In genomic region chr4:122017296-122017695, GRCh38 we compare ENCODE assay signal across 20 cellular contexts.
"Had no signal": no experiment of that assay in that cellular context is flagged by ENCODE, and none has a peak within 500 bp of the region (broad histone marks: within the 10 kb centered on the region; RNA-seq: fewer than 3 reads in every experiment).

No MANE protein-coding gene starts in this region.

- H3K27ac Mint-ChIP-seq: activated CD4-positive, alpha-beta T cell treated with anti-CD3 and anti-CD28 coated beads, Interleukin-2, amount 10 ng/mL, durations not matched to agents 24 days and 14 days; activated naive CD8-positive, alpha-beta T cell; activated T-cell treated with anti-CD3 and anti-CD28 coated beads, Interleukin-2, amount 50 U/mL, for 72 hours; effector memory CD8-positive, alpha-beta T cell; immature natural killer cell; memory B cell; T-helper 2 cell treated with Interferon-gamma antibody and Interleukin-4, amounts not matched to agents 5 μg/mL and 100 μg/mL, for 36 hours had no signal

- H3K27ac ChIP-seq: brain microvascular endothelial cell, heart left ventricle, thoracic aorta, upper lobe of right lung had no signal

- H3K36me3 Mint-ChIP-seq: activated naive CD8-positive, alpha-beta T cell; immature natural killer cell had no signal

- H3K4me1 ChIP-seq: upper lobe of right lung had no signal

- H3K4me3 Mint-ChIP-seq: activated CD4-positive, alpha-beta T cell treated with anti-CD3 and anti-CD28 coated beads, Interleukin-2, amount 10 ng/mL, durations not matched to agents 24 days and 14 days; activated naive CD8-positive, alpha-beta T cell; activated T-cell treated with anti-CD3 and anti-CD28 coated beads, Interleukin-2, amount 50 U/mL, for 72 hours; effector memory CD8-positive, alpha-beta T cell; immature natural killer cell; memory B cell; nephron; T-helper 2 cell treated with Interferon-gamma antibody and Interleukin-4, amounts not matched to agents 5 μg/mL and 100 μg/mL, for 36 hours had no signal

- H3K4me3 ChIP-seq: heart left ventricle, thoracic aorta, upper lobe of right lung had no signal

- H3K36me3 ChIP-seq: brain microvascular endothelial cell, heart left ventricle, thoracic aorta, upper lobe of right lung had no signal

- DNase-seq: activated CD4-positive, alpha-beta T cell treated with anti-CD3 and anti-CD28 coated beads, Interleukin-2, amount 10 ng/mL, durations not matched to agents 24 days and 14 days; activated CD4-positive, CD25-positive, alpha-beta regulatory T cell; activated CD8-positive, alpha-beta memory T cell treated with anti-CD3 and anti-CD28 coated beads, Interleukin-2, amount 50 U/mL, for 48 hours; activated gamma-delta T cell; activated T-cell treated with anti-CD3 and anti-CD28 coated beads, Interleukin-2, amount 50 U/mL, for 72 hours; brain microvascular endothelial cell; cerebellar nuclear complex; dermis blood vessel endothelial cell; effector memory CD8-positive, alpha-beta T cell; heart left ventricle; immature natural killer cell; left colon; stimulated activated CD4-positive, alpha-beta T cell treated with anti-CD3 and anti-CD28 coated beads, Interleukin-12 subunit alpha, Interleukin-12 subunit beta, amount 100 ng/mL, for 4 hours; stimulated activated CD4-positive, alpha-beta T cell treated with anti-CD3 and anti-CD28 coated beads, Interleukin-2, amount 100 ng/mL, for 24 hours; upper lobe of right lung had no signal

- ATAC-seq: activated T-cell treated with anti-CD3 and anti-CD28 coated beads, Interleukin-2, amount 50 U/mL, for 72 hours; effector memory CD8-positive, alpha-beta T cell; left colon; upper lobe of right lung had no signal

- H3K4me1 Mint-ChIP-seq: activated CD4-positive, alpha-beta T cell treated with anti-CD3 and anti-CD28 coated beads, Interleukin-2, amount 10 ng/mL, durations not matched to agents 24 days and 14 days; immature natural killer cell; memory B cell had no signal

- H3K27me3 ChIP-seq: brain microvascular endothelial cell, heart left ventricle, upper lobe of right lung had no signal

- H3K9me3 ChIP-seq: heart left ventricle, thoracic aorta, upper lobe of right lung had no signal

- H3K9me3 Mint-ChIP-seq: activated CD4-positive, alpha-beta T cell treated with anti-CD3 and anti-CD28 coated beads, Interleukin-2, amount 10 ng/mL, durations not matched to agents 24 days and 14 days; effector memory CD8-positive, alpha-beta T cell; T-helper 2 cell treated with Interferon-gamma antibody and Interleukin-4, amounts not matched to agents 5 μg/mL and 100 μg/mL, for 36 hours had no signal
